In the genomic region with DNA sequence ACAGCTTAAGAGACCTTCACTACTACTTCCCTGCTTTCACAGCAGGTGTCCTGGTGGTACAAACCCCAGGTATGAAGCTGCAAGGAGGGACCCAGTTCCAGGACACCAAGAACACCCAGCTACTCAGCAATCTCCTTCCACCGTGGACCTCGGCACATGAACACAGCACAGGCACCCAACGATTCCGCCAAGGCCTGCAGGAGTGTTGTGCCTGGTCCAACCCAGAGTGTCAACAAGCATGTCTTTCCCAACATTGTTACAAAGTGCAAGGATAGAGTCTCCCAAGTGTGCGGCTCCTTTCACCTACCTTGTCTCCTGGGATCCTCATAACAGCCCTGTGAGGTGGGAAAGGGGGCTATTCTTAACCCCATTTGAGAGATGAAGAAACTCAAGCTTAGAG, we compare ENCODE assay signal across 16 cellular contexts.
"Had no signal": no experiment of that assay in that cellular context is flagged by ENCODE, and none has a peak within 500 bp of the region (broad histone marks: within the 10 kb centered on the region; RNA-seq: fewer than 3 reads in every experiment).

No MANE protein-coding gene starts in this region.

- H3K27ac ChIP-seq: esophagus muscularis mucosa, pancreas, SK-N-MC, transverse colon had no signal

- ATAC-seq: activated CD8-positive, alpha-beta memory T cell treated with anti-CD3 and anti-CD28 coated beads, Interleukin-2, amount 10 ng/mL, durations not matched to agents 7 days and 5 days; pancreas had no signal

- H3K27ac Mint-ChIP-seq: activated CD4-positive, alpha-beta T cell treated with anti-CD3 and anti-CD28 coated beads, Interleukin-2, amount 10 ng/mL, durations not matched to agents 7 days and 5 days; activated CD8-positive, alpha-beta memory T cell treated with anti-CD3 and anti-CD28 coated beads, Interleukin-2, amount 10 ng/mL, durations not matched to agents 7 days and 5 days; activated T-helper 1 cell treated with anti-CD3 and anti-CD28 coated beads, Interleukin-12 subunit alpha, Interleukin-12 subunit beta, Interleukin-2, Interleukin-4 antibody, amounts not matched to agents 30 ng/mL and 10 ng/mL and 1 ng/mL, durations not matched to agents 14 hours and 24 hours and 36 hours had no signal

- DNase-seq: activated CD4-positive, alpha-beta T cell treated with anti-CD3 and anti-CD28 coated beads, Interleukin-2, amount 10 ng/mL, durations not matched to agents 7 days and 5 days; activated CD4-positive, CD25-positive, alpha-beta regulatory T cell; activated CD8-positive, alpha-beta memory T cell treated with anti-CD3 and anti-CD28 coated beads, Interleukin-2, amount 10 ng/mL, durations not matched to agents 7 days and 5 days; activated naive CD4-positive, alpha-beta T cell treated with anti-CD3 and anti-CD28 coated beads, Interleukin-2, amount 50 U/mL, for 16 hours; cerebellar nuclear complex; dermis blood vessel endothelial cell; glutamatergic neuron; mesenchymal stem cell; pancreas; stimulated activated CD4-positive, alpha-beta T cell treated with anti-CD3 and anti-CD28 coated beads, Interleukin-4, amount 100 ng/mL, for 4 hours; T-helper 1 cell; transverse colon had no signal

- H3K27me3 ChIP-seq: esophagus muscularis mucosa, pancreas, transverse colon had no signal

- H3K9me3 Mint-ChIP-seq: activated CD4-positive, alpha-beta T cell treated with anti-CD3 and anti-CD28 coated beads, Interleukin-2, amount 10 ng/mL, durations not matched to agents 7 days and 5 days; activated T-helper 1 cell treated with anti-CD3 and anti-CD28 coated beads, Interleukin-12 subunit alpha, Interleukin-12 subunit beta, Interleukin-2, Interleukin-4 antibody, amounts not matched to agents 30 ng/mL and 10 ng/mL and 1 ng/mL, durations not matched to agents 14 hours and 24 hours and 36 hours; neural crest cell had no signal

- H3K4me3 ChIP-seq: esophagus muscularis mucosa, pancreas, SK-N-MC, transverse colon had no signal

- H3K4me3 Mint-ChIP-seq: activated CD4-positive, alpha-beta T cell treated with anti-CD3 and anti-CD28 coated beads, Interleukin-2, amount 10 ng/mL, durations not matched to agents 7 days and 5 days; activated CD8-positive, alpha-beta memory T cell treated with anti-CD3 and anti-CD28 coated beads, Interleukin-2, amount 10 ng/mL, durations not matched to agents 7 days and 5 days; activated T-helper 1 cell treated with anti-CD3 and anti-CD28 coated beads, Interleukin-12 subunit alpha, Interleukin-12 subunit beta, Interleukin-2, Interleukin-4 antibody, amounts not matched to agents 30 ng/mL and 10 ng/mL and 1 ng/mL, durations not matched to agents 14 hours and 24 hours and 36 hours; neural crest cell had no signal

- H3K9me3 ChIP-seq: esophagus muscularis mucosa, pancreas, transverse colon had no signal

- H3K27me3 Mint-ChIP-seq: activated CD4-positive, alpha-beta T cell treated with anti-CD3 and anti-CD28 coated beads, Interleukin-2, amount 10 ng/mL, durations not matched to agents 7 days and 5 days; activated CD8-positive, alpha-beta memory T cell treated with anti-CD3 and anti-CD28 coated beads, Interleukin-2, amount 10 ng/mL, durations not matched to agents 7 days and 5 days had no signal
